ENCODE assay signal across 1 cellular context in the genomic region with DNA sequence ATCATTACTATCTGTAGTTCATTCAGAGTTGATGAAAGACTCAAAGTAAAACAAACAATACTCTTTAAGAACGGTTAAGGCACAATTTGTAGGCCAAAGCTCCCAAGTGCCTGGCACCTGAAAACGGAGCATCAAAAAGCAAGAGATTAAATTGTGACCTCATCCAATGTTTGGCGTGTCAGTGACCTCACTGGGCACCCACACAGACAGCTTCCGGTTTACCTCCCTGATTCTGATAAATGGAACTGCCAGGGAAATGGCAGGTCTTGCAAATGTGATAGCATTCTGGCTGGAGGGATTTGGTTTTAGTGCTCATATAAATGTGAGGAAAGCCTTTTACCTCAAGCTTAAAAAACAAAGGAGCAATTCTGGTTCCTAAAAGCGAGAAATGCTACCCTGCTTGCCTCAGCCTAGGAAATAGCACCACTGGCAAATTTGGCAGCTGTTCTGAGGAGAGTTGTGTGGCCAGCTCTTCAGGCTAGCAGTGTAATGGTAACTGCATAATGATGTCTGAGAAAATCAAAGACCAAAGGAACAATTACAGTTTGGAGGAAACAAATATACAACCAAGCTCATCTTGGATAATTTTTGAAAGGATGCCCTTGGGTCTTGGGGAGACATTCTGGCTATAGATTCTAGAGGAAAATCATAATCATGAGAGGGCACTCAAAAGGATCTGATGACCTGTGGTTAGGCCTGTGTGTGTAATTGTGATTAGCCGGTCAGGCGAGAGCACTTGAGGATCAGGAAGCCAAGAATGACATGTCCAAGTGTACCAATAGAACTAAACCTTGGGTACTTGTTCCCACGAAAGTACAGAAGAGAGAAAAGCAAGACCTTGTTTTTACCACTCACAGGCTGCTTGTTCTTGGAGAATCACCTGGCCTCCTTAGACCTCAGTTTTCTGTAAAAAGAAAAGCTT.
TF ChIP-seq lines count a peak whose summit lies in the region.

No MANE protein-coding gene starts in this region.

TF ChIP-seq in GM23338, 12 proteins besides CTCF, POLR2A, EP300 and RAD21 (continued from another document):
- TF ChIP-seq, protein P1, sequence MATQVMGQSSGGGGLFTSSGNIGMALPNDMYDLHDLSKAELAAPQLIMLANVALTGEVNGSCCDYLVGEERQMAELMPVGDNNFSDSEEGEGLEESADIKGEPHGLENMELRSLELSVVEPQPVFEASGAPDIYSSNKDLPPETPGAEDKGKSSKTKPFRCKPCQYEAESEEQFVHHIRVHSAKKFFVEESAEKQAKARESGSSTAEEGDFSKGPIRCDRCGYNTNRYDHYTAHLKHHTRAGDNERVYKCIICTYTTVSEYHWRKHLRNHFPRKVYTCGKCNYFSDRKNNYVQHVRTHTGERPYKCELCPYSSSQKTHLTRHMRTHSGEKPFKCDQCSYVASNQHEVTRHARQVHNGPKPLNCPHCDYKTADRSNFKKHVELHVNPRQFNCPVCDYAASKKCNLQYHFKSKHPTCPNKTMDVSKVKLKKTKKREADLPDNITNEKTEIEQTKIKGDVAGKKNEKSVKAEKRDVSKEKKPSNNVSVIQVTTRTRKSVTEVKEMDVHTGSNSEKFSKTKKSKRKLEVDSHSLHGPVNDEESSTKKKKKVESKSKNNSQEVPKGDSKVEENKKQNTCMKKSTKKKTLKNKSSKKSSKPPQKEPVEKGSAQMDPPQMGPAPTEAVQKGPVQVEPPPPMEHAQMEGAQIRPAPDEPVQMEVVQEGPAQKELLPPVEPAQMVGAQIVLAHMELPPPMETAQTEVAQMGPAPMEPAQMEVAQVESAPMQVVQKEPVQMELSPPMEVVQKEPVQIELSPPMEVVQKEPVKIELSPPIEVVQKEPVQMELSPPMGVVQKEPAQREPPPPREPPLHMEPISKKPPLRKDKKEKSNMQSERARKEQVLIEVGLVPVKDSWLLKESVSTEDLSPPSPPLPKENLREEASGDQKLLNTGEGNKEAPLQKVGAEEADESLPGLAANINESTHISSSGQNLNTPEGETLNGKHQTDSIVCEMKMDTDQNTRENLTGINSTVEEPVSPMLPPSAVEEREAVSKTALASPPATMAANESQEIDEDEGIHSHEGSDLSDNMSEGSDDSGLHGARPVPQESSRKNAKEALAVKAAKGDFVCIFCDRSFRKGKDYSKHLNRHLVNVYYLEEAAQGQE (IDR thresholded peaks at IDR 0.05; ENCODE audit: unreplicated experiment) = no peak
- TF ChIP-seq, protein P2, sequence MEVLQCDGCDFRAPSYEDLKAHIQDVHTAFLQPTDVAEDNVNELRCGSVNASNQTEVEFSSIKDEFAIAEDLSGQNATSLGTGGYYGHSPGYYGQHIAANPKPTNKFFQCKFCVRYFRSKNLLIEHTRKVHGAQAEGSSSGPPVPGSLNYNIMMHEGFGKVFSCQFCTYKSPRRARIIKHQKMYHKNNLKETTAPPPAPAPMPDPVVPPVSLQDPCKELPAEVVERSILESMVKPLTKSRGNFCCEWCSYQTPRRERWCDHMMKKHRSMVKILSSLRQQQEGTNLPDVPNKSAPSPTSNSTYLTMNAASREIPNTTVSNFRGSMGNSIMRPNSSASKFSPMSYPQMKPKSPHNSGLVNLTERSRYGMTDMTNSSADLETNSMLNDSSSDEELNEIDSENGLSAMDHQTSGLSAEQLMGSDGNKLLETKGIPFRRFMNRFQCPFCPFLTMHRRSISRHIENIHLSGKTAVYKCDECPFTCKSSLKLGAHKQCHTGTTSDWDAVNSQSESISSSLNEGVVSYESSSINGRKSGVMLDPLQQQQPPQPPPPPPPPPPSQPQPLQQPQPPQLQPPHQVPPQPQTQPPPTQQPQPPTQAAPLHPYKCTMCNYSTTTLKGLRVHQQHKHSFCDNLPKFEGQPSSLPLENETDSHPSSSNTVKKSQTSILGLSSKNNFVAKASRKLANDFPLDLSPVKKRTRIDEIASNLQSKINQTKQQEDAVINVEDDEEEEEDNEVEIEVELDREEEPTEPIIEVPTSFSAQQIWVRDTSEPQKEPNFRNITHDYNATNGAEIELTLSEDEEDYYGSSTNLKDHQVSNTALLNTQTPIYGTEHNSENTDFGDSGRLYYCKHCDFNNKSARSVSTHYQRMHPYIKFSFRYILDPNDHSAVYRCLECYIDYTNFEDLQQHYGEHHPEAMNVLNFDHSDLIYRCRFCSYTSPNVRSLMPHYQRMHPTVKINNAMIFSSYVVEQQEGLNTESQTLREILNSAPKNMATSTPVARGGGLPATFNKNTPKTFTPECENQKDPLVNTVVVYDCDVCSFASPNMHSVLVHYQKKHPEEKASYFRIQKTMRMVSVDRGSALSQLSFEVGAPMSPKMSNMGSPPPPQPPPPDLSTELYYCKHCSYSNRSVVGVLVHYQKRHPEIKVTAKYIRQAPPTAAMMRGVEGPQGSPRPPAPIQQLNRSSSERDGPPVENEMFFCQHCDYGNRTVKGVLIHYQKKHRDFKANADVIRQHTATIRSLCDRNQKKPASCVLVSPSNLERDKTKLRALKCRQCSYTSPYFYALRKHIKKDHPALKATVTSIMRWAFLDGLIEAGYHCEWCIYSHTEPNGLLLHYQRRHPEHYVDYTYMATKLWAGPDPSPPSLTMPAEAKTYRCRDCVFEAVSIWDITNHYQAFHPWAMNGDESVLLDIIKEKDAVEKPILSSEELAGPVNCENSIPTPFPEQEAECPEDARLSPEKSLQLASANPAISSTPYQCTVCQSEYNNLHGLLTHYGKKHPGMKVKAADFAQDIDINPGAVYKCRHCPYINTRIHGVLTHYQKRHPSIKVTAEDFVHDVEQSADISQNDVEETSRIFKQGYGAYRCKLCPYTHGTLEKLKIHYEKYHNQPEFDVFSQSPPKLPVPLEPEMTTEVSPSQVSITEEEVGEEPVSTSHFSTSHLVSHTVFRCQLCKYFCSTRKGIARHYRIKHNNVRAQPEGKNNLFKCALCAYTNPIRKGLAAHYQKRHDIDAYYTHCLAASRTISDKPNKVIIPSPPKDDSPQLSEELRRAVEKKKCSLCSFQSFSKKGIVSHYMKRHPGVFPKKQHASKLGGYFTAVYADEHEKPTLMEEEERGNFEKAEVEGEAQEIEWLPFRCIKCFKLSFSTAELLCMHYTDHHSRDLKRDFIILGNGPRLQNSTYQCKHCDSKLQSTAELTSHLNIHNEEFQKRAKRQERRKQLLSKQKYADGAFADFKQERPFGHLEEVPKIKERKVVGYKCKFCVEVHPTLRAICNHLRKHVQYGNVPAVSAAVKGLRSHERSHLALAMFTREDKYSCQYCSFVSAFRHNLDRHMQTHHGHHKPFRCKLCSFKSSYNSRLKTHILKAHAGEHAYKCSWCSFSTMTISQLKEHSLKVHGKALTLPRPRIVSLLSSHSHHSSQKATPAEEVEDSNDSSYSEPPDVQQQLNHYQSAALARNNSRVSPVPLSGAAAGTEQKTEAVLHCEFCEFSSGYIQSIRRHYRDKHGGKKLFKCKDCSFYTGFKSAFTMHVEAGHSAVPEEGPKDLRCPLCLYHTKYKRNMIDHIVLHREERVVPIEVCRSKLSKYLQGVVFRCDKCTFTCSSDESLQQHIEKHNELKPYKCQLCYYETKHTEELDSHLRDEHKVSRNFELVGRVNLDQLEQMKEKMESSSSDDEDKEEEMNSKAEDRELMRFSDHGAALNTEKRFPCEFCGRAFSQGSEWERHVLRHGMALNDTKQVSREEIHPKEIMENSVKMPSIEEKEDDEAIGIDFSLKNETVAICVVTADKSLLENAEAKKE (CRISPR knock-in tag; IDR thresholded peaks at IDR 0.05) = no peak
- TF ChIP-seq ZNF114 (CRISPR knock-in tag; IDR thresholded peaks at IDR 0.05) = no peak
- TF ChIP-seq EZH2 (IDR thresholded peaks at IDR 0.05; ENCODE audit: low read depth, unreplicated experiment) = no peak
- no peak for TF ChIP-seq EZH2phosphoT487 (IDR thresholded peaks at IDR 0.05; ENCODE audit: unreplicated experiment)
- no peak for TF ChIP-seq ZNF331 (CRISPR knock-in tag; IDR thresholded peaks at IDR 0.05; ENCODE audit: low read depth)
- TF ChIP-seq, protein P3, sequence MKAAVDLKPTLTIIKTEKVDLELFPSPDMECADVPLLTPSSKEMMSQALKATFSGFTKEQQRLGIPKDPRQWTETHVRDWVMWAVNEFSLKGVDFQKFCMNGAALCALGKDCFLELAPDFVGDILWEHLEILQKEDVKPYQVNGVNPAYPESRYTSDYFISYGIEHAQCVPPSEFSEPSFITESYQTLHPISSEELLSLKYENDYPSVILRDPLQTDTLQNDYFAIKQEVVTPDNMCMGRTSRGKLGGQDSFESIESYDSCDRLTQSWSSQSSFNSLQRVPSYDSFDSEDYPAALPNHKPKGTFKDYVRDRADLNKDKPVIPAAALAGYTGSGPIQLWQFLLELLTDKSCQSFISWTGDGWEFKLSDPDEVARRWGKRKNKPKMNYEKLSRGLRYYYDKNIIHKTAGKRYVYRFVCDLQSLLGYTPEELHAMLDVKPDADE (IDR thresholded peaks at IDR 0.05) = no peak
- TF ChIP-seq JUNB (IDR thresholded peaks at IDR 0.05; ENCODE audit: unreplicated experiment) = no peak
- TF ChIP-seq CREB1 (CRISPR knock-in tag; IDR thresholded peaks at IDR 0.05; ENCODE audit: low read depth) = no peak
- no peak for TF ChIP-seq POLR2AphosphoS5 (IDR thresholded peaks at IDR 0.05; ENCODE audit: low read depth)
